ENCODE assay signal across 21 cellular contexts in the genomic region with DNA sequence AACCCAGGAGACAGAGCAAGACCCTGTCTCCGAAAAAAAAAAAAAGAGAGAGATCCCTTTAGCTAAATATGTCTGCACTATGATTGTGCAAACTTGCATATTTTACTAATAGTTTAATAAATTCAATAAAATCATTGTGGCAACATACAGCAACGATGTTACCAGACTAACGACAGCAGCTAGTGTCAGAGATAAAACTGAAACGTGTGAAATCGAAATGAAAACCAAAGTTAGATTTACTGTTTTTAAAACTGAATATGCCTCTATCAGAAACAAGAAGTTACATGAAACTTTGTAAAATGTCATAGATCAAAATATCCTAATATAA. TPM values are rescaled to one million over a fixed set of nuclear protein-coding genes. Genes with fewer than 3 reads are reported as not detected.
DNase-seq lines count a peak whose midpoint lies in the region; ATAC-seq, FAIRE-seq and TF ChIP-seq lines count a peak whose summit lies in the region.
"Had no signal": no experiment of that assay in that cellular context is flagged by ENCODE, and none has a peak within 500 bp of the region (broad histone marks: within the 10 kb centered on the region; RNA-seq: fewer than 3 reads in every experiment).

No MANE protein-coding gene starts in this region.

- no TSS peak for BruUV-seq in K562 (replicated peaks; lab: Mats Ljungman, UMichigan)

- CTCF ChIA-PET in K562 (lab: Yijun Ruan, JAX; ENCODE audit: low intra/inter-chr PET ratio) = no interaction called here

- WGBS in K562 (ENCODE audit: insufficient coverage, low coverage, missing lambda C conversion rate) = 71% methylated on average over 5 of the region's 5 CpGs
- 79% methylated on average over 5 of the region's 5 CpGs for WGBS in prostate gland

- peaks cover 69% of the 10 kb centered on the region for H3K4me1 Mint-ChIP-seq in T-helper 2 cell treated with Interferon-gamma antibody and Interleukin-4, amounts not matched to agents 5 μg/mL and 100 μg/mL, for 36 hours (ENCODE audit: low read depth)

- peak overlapping the region; percentile 46 for H3K9ac ChIP-seq in OCI-LY3 (ENCODE audit: low read length)
- no peak overlapping the region for H3K9ac ChIP-seq in K562 (ENCODE audit: insufficient read depth in 1 of 2, low read depth in 2 of 2, low read length in 2 of 2)
- H3K9ac ChIP-seq: BLaER1 treated with 17β-estradiol and CSF1 and Interleukin-3, amounts not matched to agents 10 nM and 100 nM had no signal

- H3K9me3 ChIP-seq in OCI-LY3 (ENCODE audit: insufficient read depth, low read length) (no peaks in the 10 kb centered on the region), K562 (replicated peaks; ENCODE audit: control insufficient read depth, insufficient read depth, low read depth, low read length) (peaks cover 5% of the 10 kb centered on the region; the same call in 1 of the 2 replicates), prostate gland (no peaks in the 10 kb centered on the region)
- H3K9me3 ChIP-seq: SJCRH30 had no signal

- peak overlapping the region; percentile 29; the same call in 1 of the 2 replicates for H2AFZ ChIP-seq in OCI-LY3 (ENCODE audit: low read depth, low read length)
- H2AFZ ChIP-seq in K562 (ENCODE audit: low read depth, low read length) = no peak overlapping the region

- H3K79me2 ChIP-seq in OCI-LY3 (ENCODE audit: low read length) = no peaks in the 10 kb centered on the region
- H3K79me2 ChIP-seq in K562 (ENCODE audit: control insufficient read depth, insufficient read depth, low read length) = no peaks in the 10 kb centered on the region

- peak overlapping the region; percentile 50 for H3K4me3 ChIP-seq in OCI-LY3 (ENCODE audit: low read length)
- H3K4me3 ChIP-seq in K562 = no peak overlapping the region
- H3K4me3 ChIP-seq in prostate gland = no peak overlapping the region
- H3K4me3 ChIP-seq: BLaER1 treated with 17β-estradiol and CSF1 and Interleukin-3, amounts not matched to agents 10 nM and 100 nM; SJCRH30 had no signal

- H3K4me2 ChIP-seq in OCI-LY3 (ENCODE audit: low read length) (peak overlapping the region; percentile 60), K562 (ENCODE audit: insufficient read depth, low read length) (no peak overlapping the region)
- H3K4me2 ChIP-seq: BLaER1 treated with 17β-estradiol and CSF1 and Interleukin-3, amounts not matched to agents 10 nM and 100 nM had no signal

- no peak for TF ChIP-seq CTCF in OCI-LY3 (IDR thresholded peaks at IDR 0.05; ENCODE audit: low read depth, low read length)
- no peak for TF ChIP-seq CTCF in K562 (IDR thresholded peaks at IDR 0.05 in 2 of 3, conservative IDR thresholded peaks at IDR 0.05 in 1 of 3; ENCODE audit: insufficient read depth in 2 of 3, low read depth in 1 of 3, low read length in 3 of 3)
- TF ChIP-seq CTCF in prostate gland (IDR thresholded peaks at IDR 0.05) = no peak

- intact Hi-C loops in K562 (cut with micrococcal nuclease) = no loop called here
- intact Hi-C loops in prostate gland (cut with DNase I) = no loop called here
- intact Hi-C loops in left cardiac atrium (cut with DNase I) = no loop called here

- TF ChIP-seq RAD21 in K562 (CRISPR knock-in tag; conservative IDR thresholded peaks at IDR 0.05 in 1 of 2, IDR thresholded peaks at IDR 0.05 in 1 of 2) = no peak

- in situ Hi-C loops in K562 (cut with MboI) = no loop called here

- TF ChIP-seq POLR2A in K562 (conservative IDR thresholded peaks at IDR 0.05) (no peak), prostate gland (IDR thresholded peaks at IDR 0.05) (no peak)

- H3K36me3 ChIP-seq in OCI-LY3 (replicated peaks; ENCODE audit: low read depth, low read length) (peaks cover 3% of the 10 kb centered on the region), K562 (ENCODE audit: control insufficient read depth, insufficient read depth, low read length) (no peaks in the 10 kb centered on the region), prostate gland (no peaks in the 10 kb centered on the region)
- H3K36me3 ChIP-seq: BLaER1 treated with 17β-estradiol and CSF1 and Interleukin-3, amounts not matched to agents 10 nM and 100 nM; SJCRH30 had no signal

- H3K4me3 Mint-ChIP-seq in T-helper 2 cell treated with Interferon-gamma antibody and Interleukin-4, amounts not matched to agents 5 μg/mL and 100 μg/mL, for 36 hours = peak overlapping the region; percentile 68

- no peaks in the 10 kb centered on the region for H3K27me3 Mint-ChIP-seq in T-helper 2 cell treated with Interferon-gamma antibody and Interleukin-4, amounts not matched to agents 5 μg/mL and 100 μg/mL, for 36 hours (ENCODE audit: low read depth)

- H3K27me3 ChIP-seq in OCI-LY3 (ENCODE audit: low read depth, low read length) (no peaks in the 10 kb centered on the region), K562 (ENCODE audit: control insufficient read depth in 2 of 2, insufficient read depth in 2 of 2, low read length in 2 of 2) (no peaks in the 10 kb centered on the region), prostate gland (replicated peaks; ENCODE audit: insufficient read depth) (no peaks in the 10 kb centered on the region)
- H3K27me3 ChIP-seq: BLaER1 treated with 17β-estradiol and CSF1 and Interleukin-3, amounts not matched to agents 10 nM and 100 nM; SJCRH30 had no signal

- H3K4me1 ChIP-seq in OCI-LY3 (ENCODE audit: low read length) (peaks cover 54% of the 10 kb centered on the region), K562 (replicated peaks in 1 of 2; ENCODE audit: control insufficient read depth in 2 of 2, insufficient read depth in 2 of 2, low read length in 2 of 2) (peaks cover 0 to 6% of the 10 kb centered on the region in 2 experiments; a peak in 1 of 5 replicates), prostate gland (replicated peaks) (no peaks in the 10 kb centered on the region)

- peak overlapping the region; percentile 85 for H3K27ac Mint-ChIP-seq in T-helper 2 cell treated with Interferon-gamma antibody and Interleukin-4, amounts not matched to agents 5 μg/mL and 100 μg/mL, for 36 hours

- POLR2A ChIA-PET in K562 (lab: Yijun Ruan, JAX) = no interaction called here

- DNase-seq in T-helper 2 cell treated with Interferon-gamma antibody and Interleukin-4, amounts not matched to agents 5 μg/mL and 100 μg/mL, for 36 hours (ENCODE audit: low spot score) = no peak
- no peak for DNase-seq in T-helper 2 cell
- DNase-seq in K562 (ENCODE audit: extremely low read depth in 1 of 4, low spot score in 3 of 4) = no peak
- DNase-seq in prostate gland (ENCODE audit: low spot score) = no peak
- no peak for DNase-seq in left cardiac atrium
- DNase-seq: 8988T; DMS79; IMR-90; NCI-H1048; NCI-H2081 treated with DMSO at 0.1 percent for 48 hours; NCI-H524 treated with DMSO at 0.1 percent for 48 hours; SJCRH30; stimulated activated CD4-positive, alpha-beta T cell treated with anti-CD3 and anti-CD28 coated beads, Interleukin-4, amount 100 ng/mL, for 1 hour had no signal

- FAIRE-seq in K562 (lab: Jason Lieb, UNC) = no peak
- FAIRE-seq: frontal cortex, H1 had no signal

- H4K20me1 ChIP-seq in OCI-LY3 (ENCODE audit: insufficient read depth, low read length) = no peaks in the 10 kb centered on the region
- no peaks in the 10 kb centered on the region for H4K20me1 ChIP-seq in K562 (replicated peaks; ENCODE audit: control insufficient read depth, insufficient read depth, low read length)
- H4K20me1 ChIP-seq: BLaER1 treated with 17β-estradiol and CSF1 and Interleukin-3, amounts not matched to agents 10 nM and 100 nM had no signal

- H3K9me1 ChIP-seq in K562 (ENCODE audit: control insufficient read depth, insufficient read depth, low read length) = no peaks in the 10 kb centered on the region

- ATAC-seq in K562 (no peak), GM21576 (IDR thresholded peaks at IDR 0.05; ENCODE audit: unreplicated experiment) (no peak), left cardiac atrium (no peak), HG02588 (IDR thresholded peaks at IDR 0.05; ENCODE audit: unreplicated experiment) (no peak)

- peaks cover 26% of the 10 kb centered on the region for H3K9me3 Mint-ChIP-seq in T-helper 2 cell treated with Interferon-gamma antibody and Interleukin-4, amounts not matched to agents 5 μg/mL and 100 μg/mL, for 36 hours

- no peak for TF ChIP-seq EP300 in K562 (IDR thresholded peaks at IDR 0.05; ENCODE audit: low read length)

- peaks cover 31% of the 10 kb centered on the region for H3K36me3 Mint-ChIP-seq in T-helper 2 cell treated with Interferon-gamma antibody and Interleukin-4, amounts not matched to agents 5 μg/mL and 100 μg/mL, for 36 hours (ENCODE audit: low read depth)

- H3K27ac ChIP-seq in OCI-LY3 (ENCODE audit: low read length) = peak overlapping the region; percentile 66
- H3K27ac ChIP-seq in K562 (ENCODE audit: extremely low read depth, low read depth, low read length) = no peak overlapping the region
- H3K27ac ChIP-seq in prostate gland = peak overlapping the region; percentile 37 to 46
- H3K27ac ChIP-seq: BLaER1 treated with 17β-estradiol and CSF1 and Interleukin-3, amounts not matched to agents 10 nM and 100 nM; SJCRH30 had no signal

TF ChIP-seq in K562, 482 proteins besides CTCF, POLR2A, EP300 and RAD21 (continues in another document):
- TF ChIP-seq MAFG (tag; conservative IDR thresholded peaks at IDR 0.05) (0 out of 2 replicates have a peak, but pooled peaks have one; percentile 24), RBM14 (IDR thresholded peaks at IDR 0.05; ENCODE audit: borderline replicate concordance, insufficient read depth, low read depth, low read length) (no peak), ZNF165 (CRISPR knock-in tag; IDR thresholded peaks at IDR 0.05; ENCODE audit: borderline replicate concordance) (no peak), C11orf30 (IDR thresholded peaks at IDR 0.05; ENCODE audit: low read depth) (peak; percentile 59; the same call in 1 of the 2 replicates), NR4A1 (CRISPR knock-in tag; IDR thresholded peaks at IDR 0.05) (no peak), NR4A1 (tag; IDR thresholded peaks at IDR 0.05) (no peak)

RNA-seq across cellular contexts. Expression of a gene that starts 54.9 kb away (rescaled TPM):
- not detected in 2 replicates for total RNA-seq in K562 (2011; cell fraction: chromatin; rRNA removed; ENCODE audit: low replicate concordance)
- total RNA-seq in K562 (2011; cell fraction: nucleolus; rRNA removed) = not detected in 2 replicates
- not detected in 2 replicates for total RNA-seq in K562 (2011; cell fraction: nucleoplasm; rRNA removed)
- total RNA-seq in K562 (2014; rRNA removed) = not detected in 2 replicates
- total RNA-seq in K562 (2014; rRNA removed; fragmentation: Illumina TruSeq; extraction: Trizol) = not detected in 2 replicates
- not detected in 2 replicates for total RNA-seq in K562 (2015; rRNA removed; fragmentation: Illumina TruSeq; extraction: Trizol)
- total RNA-seq in K562 (2021) = 0.16 and 0.29 TPM in 2 replicates
- not detected in 2 replicates for polyA plus RNA-seq in K562 (2011; rRNA removed)
- not detected in 2 replicates for polyA plus RNA-seq in K562 (2011; cell fraction: cytosol; rRNA removed)
- not detected in 2 replicates for polyA plus RNA-seq in K562 (2011; cell fraction: nucleus; rRNA removed)
- 0.06 TPM in 1 of 2 replicates, not detected in the other for polyA plus RNA-seq in K562 (2012)
- 0.07 TPM in 1 of 2 replicates, not detected in the other for polyA plus RNA-seq in K562 (2014; fragmentation: Illumina TruSeq; extraction: Trizol)
- not detected for polyA plus RNA-seq in K562 (2014; fragmentation: Nextera tagmentation; extraction: Ambion mirVana)
- polyA plus RNA-seq in K562 (2014; rRNA removed) = not detected in 2 replicates
- not detected in 2 replicates for polyA minus RNA-seq in K562 (2011; rRNA and poly(A)+ RNA removed)
- polyA minus RNA-seq in K562 (2011; cell fraction: cytosol; rRNA and poly(A)+ RNA removed) = not detected in 2 replicates
- not detected in 2 replicates for polyA minus RNA-seq in K562 (2011; cell fraction: nucleus; rRNA and poly(A)+ RNA removed)
- total RNA-seq in prostate gland = 1 to 10 TPM in 1 of 2 donors, under 1 TPM in 1; 0.57 to 1.3 TPM
- total RNA-seq in left cardiac atrium = 1 to 10 TPM; 1.4 to 3.5 TPM
- total RNA-seq: frontal cortex, H1, IMR-90, osteocyte, SJCRH30, temporal lobe had no signal
- polyA plus RNA-seq: H1, IMR-90 had no signal
